In genomic region chr22:21927174-21927823, GRCh38 we compare ENCODE assay signal across 1 cellular context.
TF ChIP-seq lines count a peak whose summit lies in the region.

No MANE protein-coding gene starts in this region.

TF ChIP-seq in K562, 482 proteins besides CTCF, POLR2A, EP300 and RAD21 (continues in another document):
- TF ChIP-seq SMAD4 (CRISPR knock-in tag; conservative IDR thresholded peaks at IDR 0.05) (no peak), SETDB1 (IDR thresholded peaks at IDR 0.05; ENCODE audit: low read length) (peak; percentile 36), ZNF23 (CRISPR knock-in tag; IDR thresholded peaks at IDR 0.05) (no peak), USF1 (CRISPR knock-in tag; IDR thresholded peaks at IDR 0.05) (0 out of 2 replicates have a peak, but pooled peaks have one; percentile 46), ZC3H4 (CRISPR knock-in tag; IDR thresholded peaks at IDR 0.05; ENCODE audit: borderline replicate concordance) (no peak), SPI1 (IDR thresholded peaks at IDR 0.05; ENCODE audit: borderline replicate concordance, low read depth, low read length) (0 out of 2 replicates have a peak, but pooled peaks have one; percentile 7), MLLT1 (IDR thresholded peaks at IDR 0.05) (no peak), ZNF778 (CRISPR knock-in tag; IDR thresholded peaks at IDR 0.05) (no peak), NFYB (IDR thresholded peaks at IDR 0.05; ENCODE audit: extremely low read depth, insufficient read length) (no peak), NCOA4 (IDR thresholded peaks at IDR 0.05; ENCODE audit: partially characterized antibody) (peak; percentile 18), E2F4 (CRISPR knock-in tag; IDR thresholded peaks at IDR 0.05; ENCODE audit: low read depth) (0 out of 2 replicates have a peak, but pooled peaks have one; percentile 67), TAF15 (IDR thresholded peaks at IDR 0.05; ENCODE audit: low read depth, low read length) (peak; percentile 53; the same call in 1 of the 2 replicates), EWSR1 (IDR thresholded peaks at IDR 0.05; ENCODE audit: borderline replicate concordance, low read depth, partially characterized antibody) (no peak), NRF1 (conservative IDR thresholded peaks at IDR 0.05 in 1 of 2, IDR thresholded peaks at IDR 0.05 in 1 of 2) (no peak), ZBTB43 (CRISPR knock-in tag; IDR thresholded peaks at IDR 0.05) (no peak), SIN3B (IDR thresholded peaks at IDR 0.05; ENCODE audit: low read depth) (no peak), NFIX (CRISPR knock-in tag; IDR thresholded peaks at IDR 0.05; ENCODE audit: low read depth) (no peak), ZNF583 (CRISPR knock-in tag; IDR thresholded peaks at IDR 0.05) (peak; percentile 34; the same call in 1 of the 2 replicates), ZNF280B (CRISPR knock-in tag; IDR thresholded peaks at IDR 0.05) (no peak), ZNF239 (CRISPR knock-in tag; IDR thresholded peaks at IDR 0.05) (no peak), ZNF184 (CRISPR knock-in tag; IDR thresholded peaks at IDR 0.05) (peak; percentile 24; the same call in 1 of the 2 replicates), HOXB6 (CRISPR knock-in tag; IDR thresholded peaks at IDR 0.05; ENCODE audit: borderline replicate concordance) (no peak), FOS (IDR thresholded peaks at IDR 0.05; ENCODE audit: extremely low read depth, insufficient read length) (no peak), SUPT5H (IDR thresholded peaks at IDR 0.05) (peak; percentile 27; the same call in 1 of the 2 replicates), ZNF140 (CRISPR knock-in tag; IDR thresholded peaks at IDR 0.05) (no peak), ZBTB40 (IDR thresholded peaks at IDR 0.05) (no peak), ZBTB40 (CRISPR knock-in tag; IDR thresholded peaks at IDR 0.05) (no peak), FOXJ2 (tag; IDR thresholded peaks at IDR 0.05) (no peak), ZNF277 (CRISPR knock-in tag; IDR thresholded peaks at IDR 0.05; ENCODE audit: borderline replicate concordance) (no peak), HES1 (IDR thresholded peaks at IDR 0.05; ENCODE audit: low read depth) (no peak), ZNF408 (CRISPR knock-in tag; IDR thresholded peaks at IDR 0.05; ENCODE audit: low read depth) (peak; percentile 39; the same call in 1 of the 2 replicates), LARP7 (IDR thresholded peaks at IDR 0.05) (no peak; the same call in 1 of the 2 replicates), HNRNPUL1 (IDR thresholded peaks at IDR 0.05; ENCODE audit: low read length) (peak; percentile 10; the same call in 1 of the 2 replicates), POLR2B (IDR thresholded peaks at IDR 0.05; ENCODE audit: low read depth, partially characterized antibody) (no peak), KDM1A (IDR thresholded peaks at IDR 0.05) (no peak), ZBTB12 (CRISPR knock-in tag; IDR thresholded peaks at IDR 0.05) (no peak), ZSCAN32 (CRISPR knock-in tag; IDR thresholded peaks at IDR 0.05) (no peak), SLC30A9 (CRISPR knock-in tag; IDR thresholded peaks at IDR 0.05) (no peak)
